In the genomic region with DNA sequence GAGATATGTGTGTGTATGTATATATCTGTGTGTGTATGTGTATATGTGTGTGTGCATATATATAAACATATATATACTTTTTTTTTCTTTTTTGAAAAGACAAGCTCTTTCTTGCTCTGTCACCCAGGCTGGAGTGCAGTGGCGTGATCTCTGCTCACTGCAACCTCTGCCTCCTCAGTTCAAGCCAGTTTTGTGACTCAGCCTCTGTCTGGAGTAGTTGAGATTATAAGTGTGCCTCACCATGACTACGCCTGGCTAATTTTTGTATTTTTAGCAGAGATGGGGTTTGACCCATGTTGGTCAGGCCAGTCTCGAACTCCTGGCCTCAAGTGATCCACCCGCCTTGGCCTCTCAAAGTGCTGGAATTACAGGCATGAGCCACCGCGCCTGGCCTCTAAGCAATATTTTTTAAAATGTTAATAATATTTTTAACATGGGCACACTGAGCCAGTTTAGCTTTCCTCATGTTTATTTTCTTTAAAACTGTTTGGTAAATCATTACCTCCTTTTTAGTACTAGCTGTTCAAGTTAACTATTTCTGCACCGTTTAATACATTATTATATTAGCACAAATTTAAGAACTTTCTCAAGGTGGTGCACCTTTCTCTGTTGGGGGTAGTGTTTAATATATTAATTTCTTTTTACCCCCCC, we compare ENCODE assay signal across 12 cellular contexts. TPM values are rescaled to one million over a fixed set of nuclear protein-coding genes. Genes with fewer than 3 reads are reported as not detected.
DNase-seq lines count a peak whose midpoint lies in the region; ATAC-seq, FAIRE-seq and TF ChIP-seq lines count a peak whose summit lies in the region.
"Had no signal": no experiment of that assay in that cellular context is flagged by ENCODE, and none has a peak within 500 bp of the region (broad histone marks: within the 10 kb centered on the region; RNA-seq: fewer than 3 reads in every experiment).

No MANE protein-coding gene starts in this region.

- intact Hi-C loops in posterior cingulate gyrus (cut with DNase I): no loop called here

- FAIRE-seq in bronchial epithelial cell (lab: Jason Lieb, UNC): no peak
- FAIRE-seq: islet of Langerhans had no signal

- no peaks in the 10 kb centered on the region for H3K27me3 ChIP-seq in bronchial epithelial cell (ENCODE audit: control insufficient read depth, insufficient read depth, low read length)

- no peak overlapping the region for H3K4me3 ChIP-seq in AG10803 (ENCODE audit: low read length)
- no peak overlapping the region for H3K4me3 ChIP-seq in bronchial epithelial cell (ENCODE audit: low read depth, low read length)

- DNase-seq in AG10803 (ENCODE audit: low read depth) (peak; percentile 92), HT1080 (ENCODE audit: low read depth) (peak; percentile 68), bronchial epithelial cell (ENCODE audit: low read depth) (peak; percentile 88), left lobe of liver (ENCODE audit: low spot score) (no peak), posterior cingulate gyrus (no peak)
- no peak for DNase-seq in activated naive CD4-positive, alpha-beta T cell treated with anti-CD3 and anti-CD28 coated beads, Interleukin-2, amount 50 U/mL, for 16 hours
- DNase-seq: effector CD8-positive, alpha-beta T cell; NCI-H2029 treated with DMSO at 0.1 percent for 48 hours had no signal

- H3K36me3 ChIP-seq in bronchial epithelial cell (ENCODE audit: control insufficient read depth, insufficient read depth, low read length): no peaks in the 10 kb centered on the region

- no peak for TF ChIP-seq CTCF in AG10803 (conservative IDR thresholded peaks at IDR 0.05; ENCODE audit: low read length)
- TF ChIP-seq CTCF in bronchial epithelial cell (IDR thresholded peaks at IDR 0.05; ENCODE audit: insufficient read depth, low read length, severe bottlenecking): no peak

- ATAC-seq in left lobe of liver (peak; percentile 68), GM18517 (IDR thresholded peaks at IDR 0.05; ENCODE audit: unreplicated experiment) (no peak), HG03095 (IDR thresholded peaks at IDR 0.05; ENCODE audit: unreplicated experiment) (no peak)
- ATAC-seq: activated CD4-positive, CD25-positive, alpha-beta regulatory T cell treated with anti-CD3 and anti-CD28 coated beads, Interleukin-2, amount 50 U/mL, for 24 hours had no signal

RNA-seq across cellular contexts. Expression of gene BBS12, which starts 33.3 kb away (rescaled TPM):
- 1.5 and 1.7 TPM in 2 replicates for total RNA-seq in HT1080 (2014; rRNA removed; shearing (Covaris generic))
- polyA plus RNA-seq in HT1080 (2015; cell fraction: cytosol; rRNA removed): 2.3 and 2.8 TPM in 2 replicates
- 2.1 and 2.7 TPM in 2 replicates for polyA plus RNA-seq in HT1080 (2015; cell fraction: nucleus; rRNA removed)
- 4.5 and 6.8 TPM in 2 replicates for total RNA-seq in bronchial epithelial cell
- 0.55 TPM for total RNA-seq in left lobe of liver

Comparison
In these comparisons a context has a peak if more than half of its experiments do, and no peak if none do; other contexts are left out.
1. DNase-seq: peak in AG10803 (single experiment), HT1080 (single experiment) and bronchial epithelial cell (single experiment); none in left lobe of liver (single experiment), posterior cingulate gyrus (0 of 10) and activated naive CD4-positive, alpha-beta T cell treated with anti-CD3 and anti-CD28 coated beads, Interleukin-2, amount 50 U/mL, for 16 hours (single experiment).